ENCODE assay signal across 18 cellular contexts in genomic region chr12:27644446-27644845, GRCh38. TPM values are rescaled to one million over a fixed set of nuclear protein-coding genes. Genes with fewer than 3 reads are reported as not detected.
DNase-seq lines count a peak whose midpoint lies in the region; ATAC-seq, FAIRE-seq and TF ChIP-seq lines count a peak whose summit lies in the region.
"Had no signal": no experiment of that assay in that cellular context is flagged by ENCODE, and none has a peak within 500 bp of the region (broad histone marks: within the 10 kb centered on the region; RNA-seq: fewer than 3 reads in every experiment).

No MANE protein-coding gene starts in this region.

- peak; percentile 20 for DNase-seq in NCI-H2196 treated with DMSO at 0.1 percent for 48 hours (lab: John Stamatoyannopoulos, UW; ENCODE audit: unreplicated experiment)
- DNase-seq in endothelial cell of umbilical vein (ENCODE audit: low read depth, low spot score), result peak; percentile 55
- peak; percentile 76 for DNase-seq in retinal pigment epithelial cell (ENCODE audit: low read depth)
- no peak for DNase-seq in D721Med (ENCODE audit: insufficient read length, low spot score)
- DNase-seq in OCI-M1 (lab: John Stamatoyannopoulos, UW), result no peak
- DNase-seq: activated gamma-delta T cell; CD8-positive, alpha-beta memory T cell; GDM1; hippocampal formation; naive B cell; NCI-H1436; NCI-H69; stimulated activated CD4-positive, alpha-beta T cell treated with anti-CD3 and anti-CD28 coated beads, Interleukin-2, amount 100 ng/mL, for 24 hours; stimulated activated CD8-positive, alpha-beta memory T cell treated with anti-CD3 and anti-CD28 coated beads, Interleukin-4, amount 100 ng/mL, for 48 hours had no signal

- no peaks in the 10 kb centered on the region for H3K27me3 ChIP-seq in HUES6 (ENCODE audit: control insufficient read depth, insufficient read depth, low read length)
- no peaks in the 10 kb centered on the region for H3K27me3 ChIP-seq in endothelial cell of umbilical vein (ENCODE audit: control insufficient read depth in 2 of 2, insufficient read depth in 2 of 2, low read length in 2 of 2)
- H3K27me3 ChIP-seq: cardiac muscle cell had no signal

- POLR2A ChIA-PET in endothelial cell of umbilical vein (lab: Charles Lee), result interaction anchor here (0.7 kb wide), 1 partner anchor 105 kb away, joined by 4 read pairs; no protein-coding TSS in a partner anchor

- peaks cover 11% of the 10 kb centered on the region for H3K79me2 ChIP-seq in endothelial cell of umbilical vein (ENCODE audit: control insufficient read depth, insufficient read depth, low read length)

- TF ChIP-seq CTCF in endothelial cell of umbilical vein (IDR thresholded peaks at IDR 0.05; ENCODE audit: extremely low read depth in 1 of 2, insufficient read depth in 1 of 2, low read depth in 1 of 2, low read length in 2 of 2) (no peak), retinal pigment epithelial cell (conservative IDR thresholded peaks at IDR 0.05; ENCODE audit: low read depth, low read length) (no peak), D721Med (IDR thresholded peaks at IDR 0.05; ENCODE audit: insufficient read depth, missing control alignments) (no peak)

- intact Hi-C loops in endothelial cell of umbilical vein (cut with micrococcal nuclease), result no loop called here

- H3K4me3 ChIP-seq in HUES6 (ENCODE audit: low read depth, low read length) (no peak overlapping the region), endothelial cell of umbilical vein (replicated peaks in 1 of 3; ENCODE audit: insufficient read depth in 1 of 3, low read depth in 1 of 3, low read length in 3 of 3) (no peak overlapping the region), retinal pigment epithelial cell (ENCODE audit: low read length) (no peak overlapping the region)
- H3K4me3 ChIP-seq: cardiac muscle cell had no signal

- dilution Hi-C loops in endothelial cell of umbilical vein (cut with MboI; ENCODE audit: extremely low pct_ligation_motif_present, low sequenced_read_pairs), result no loop called here

- H3K4me2 ChIP-seq in endothelial cell of umbilical vein (ENCODE audit: insufficient read depth, low read length), result peak overlapping the region; percentile 22

- peak; percentile 55 for FAIRE-seq in endothelial cell of umbilical vein (lab: Jason Lieb, UNC)
- FAIRE-seq in D721Med (lab: Jason Lieb, UNC), result no peak

- H4K20me1 ChIP-seq in endothelial cell of umbilical vein (replicated peaks; ENCODE audit: control insufficient read depth, extremely low read depth, insufficient read depth, low read length), result no peaks in the 10 kb centered on the region

- H3K9ac ChIP-seq in HUES6 (ENCODE audit: low read length) (no peak overlapping the region), endothelial cell of umbilical vein (replicated peaks; ENCODE audit: extremely low read depth, insufficient read depth, low read length) (no peak overlapping the region)

- H3K9me1 ChIP-seq in endothelial cell of umbilical vein (replicated peaks; ENCODE audit: control insufficient read depth, extremely low read depth, insufficient read depth, low read length), result no peaks in the 10 kb centered on the region

- 0 out of 2 replicates have a peak overlapping the region, but pooled peaks have one; percentile 11 for H3K27ac ChIP-seq in HUES6 (ENCODE audit: low read depth, low read length)
- no peak overlapping the region for H3K27ac ChIP-seq in endothelial cell of umbilical vein (ENCODE audit: insufficient read depth, low read depth, low read length)
- H3K27ac ChIP-seq: cardiac muscle cell had no signal

- no peak overlapping the region for H2AFZ ChIP-seq in endothelial cell of umbilical vein (ENCODE audit: low read depth, low read length)

- CTCF ChIA-PET in endothelial cell of umbilical vein (lab: Charles Lee), result interaction anchor here (1.0 to 1.7 kb wide), 3 partner anchors 120 to 220 kb away, joined by 3 to 8 read pairs (median 7); partner anchors contain the start of gene PPFIBP1

- no peak for TF ChIP-seq POLR2A in endothelial cell of umbilical vein (IDR thresholded peaks at IDR 0.05; ENCODE audit: low read depth, low read length)

- H3K36me3 ChIP-seq in HUES6 (ENCODE audit: control insufficient read depth, insufficient read depth, low read length), result 0 out of 2 replicates have a peak, but pooled peaks cover 11% of the 10 kb centered on the region
- peaks cover 0 to 2% of the 10 kb centered on the region in 2 experiments for H3K36me3 ChIP-seq in endothelial cell of umbilical vein (ENCODE audit: control insufficient read depth in 2 of 2, extremely low read depth in 1 of 2, insufficient read depth in 2 of 2, low read length in 2 of 2)
- H3K36me3 ChIP-seq: cardiac muscle cell had no signal

- H3K9me3 ChIP-seq in HUES6 (ENCODE audit: control insufficient read depth, insufficient read depth, low read depth, low read length) (no peaks in the 10 kb centered on the region), endothelial cell of umbilical vein (replicated peaks; ENCODE audit: control insufficient read depth, insufficient read depth, low read length) (no peaks in the 10 kb centered on the region)

- BruUV-seq in endothelial cell of umbilical vein (replicated peaks; lab: Mats Ljungman, UMichigan), result no TSS peak

- H3K4me1 ChIP-seq in HUES6 (ENCODE audit: control insufficient read depth, insufficient read depth, low read length) (no peaks in the 10 kb centered on the region), endothelial cell of umbilical vein (ENCODE audit: control insufficient read depth, extremely low read depth, insufficient read depth, low read length) (peaks cover 27% of the 10 kb centered on the region)

- no peak for ATAC-seq in GM19351 (IDR thresholded peaks at IDR 0.05; ENCODE audit: unreplicated experiment)
- ATAC-seq: left lobe of liver had no signal

TF ChIP-seq in endothelial cell of umbilical vein, 7 proteins besides CTCF, POLR2A, EP300 and RAD21:
- TF ChIP-seq MAX (IDR thresholded peaks at IDR 0.05; ENCODE audit: insufficient read depth, insufficient read length) (no peak), EZH2 (IDR thresholded peaks at IDR 0.05; ENCODE audit: borderline replicate concordance, low read depth, low read length, severe bottlenecking) (no peak), GATA2 (IDR thresholded peaks at IDR 0.05; ENCODE audit: insufficient read depth, insufficient read length, low read depth, low read length) (no peak), JUN (IDR thresholded peaks at IDR 0.05; ENCODE audit: borderline replicate concordance, insufficient read depth, insufficient read length, low read depth) (no peak), POLR2AphosphoS5 (IDR thresholded peaks at IDR 0.05; ENCODE audit: insufficient read depth, low read depth, low read length) (no peak)

RNA-seq across cellular contexts. Expression of gene REP15, which starts 51.8 kb away (rescaled TPM):
- total RNA-seq in endothelial cell of umbilical vein, result 4.3 and 4.8 TPM in 2 replicates
- 0.51 and 0.94 TPM in 2 replicates for polyA plus RNA-seq in endothelial cell of umbilical vein
- polyA plus RNA-seq in endothelial cell of umbilical vein (2011; cell fraction: cytosol; rRNA removed), result 0.83 and 0.94 TPM in 2 replicates
- polyA plus RNA-seq in endothelial cell of umbilical vein (2011; cell fraction: nucleus; rRNA removed), result 3.4 and 4.5 TPM in 2 replicates
- polyA plus RNA-seq in endothelial cell of umbilical vein (2012), result 1.3 and 2.2 TPM in 2 replicates
- polyA minus RNA-seq in endothelial cell of umbilical vein, result 2.0 and 3.0 TPM in 2 replicates
- not detected for polyA minus RNA-seq in endothelial cell of umbilical vein (2011; cell fraction: cytosol; rRNA and poly(A)+ RNA removed)
- polyA minus RNA-seq in endothelial cell of umbilical vein (2011; cell fraction: nucleus; rRNA and poly(A)+ RNA removed), result 7.4 and 8.3 TPM in 2 replicates
- polyA plus RNA-seq: cardiac muscle cell; CD8-positive, alpha-beta memory T cell had no signal

Comparison
In these comparisons a context has a peak if more than half of its experiments do, and no peak if none do; other contexts are left out.
1. DNase-seq: peak in NCI-H2196 treated with DMSO at 0.1 percent for 48 hours (single experiment), endothelial cell of umbilical vein (single experiment) and retinal pigment epithelial cell (single experiment); none in D721Med (single experiment) and OCI-M1 (single experiment).